9 cellular contexts compared by ENCODE assay signal in the genomic region with DNA sequence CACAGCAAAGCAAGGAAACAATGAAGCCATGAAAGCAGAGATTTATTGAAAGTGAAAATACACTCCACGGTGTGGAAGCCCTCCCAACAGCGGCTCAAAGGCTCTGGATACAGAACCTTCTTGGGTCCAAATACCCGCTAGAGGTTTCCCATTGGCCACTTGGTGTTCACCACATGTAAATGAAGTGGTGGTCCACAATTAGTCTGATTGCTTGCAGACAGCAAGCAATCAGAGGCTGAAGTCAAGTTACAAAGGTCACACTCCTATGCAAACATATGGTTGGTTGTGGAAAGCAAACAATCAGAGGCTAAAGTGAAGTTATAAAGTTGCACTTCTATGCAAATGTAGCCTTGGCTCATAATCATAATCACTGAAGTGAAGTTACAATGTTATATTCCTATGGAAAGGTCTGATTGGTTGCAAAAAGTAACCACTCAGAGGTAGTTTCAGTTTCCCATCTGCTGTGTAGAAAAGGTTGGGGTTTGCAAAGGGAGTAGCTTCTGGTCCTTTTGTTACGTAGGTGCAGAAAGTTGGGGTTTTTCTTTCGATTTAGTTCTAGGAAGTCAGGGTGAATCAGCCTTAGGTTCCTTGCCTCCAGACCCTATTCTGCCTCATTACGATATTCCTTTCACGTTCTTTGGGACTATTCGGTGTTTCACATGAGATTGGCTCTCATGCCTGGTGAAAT. TPM values are rescaled to one million over a fixed set of nuclear protein-coding genes. Genes with fewer than 3 reads are reported as not detected.
DNase-seq lines count a peak whose midpoint lies in the region; ATAC-seq and TF ChIP-seq lines count a peak whose summit lies in the region.
"Had no signal": no experiment of that assay in that cellular context is flagged by ENCODE, and none has a peak within 500 bp of the region (broad histone marks: within the 10 kb centered on the region; RNA-seq: fewer than 3 reads in every experiment).

No MANE protein-coding gene starts in this region.

- ATAC-seq in HG03342 (IDR thresholded peaks at IDR 0.05; ENCODE audit: unreplicated experiment), result peak; percentile 98
- ATAC-seq in activated T-cell treated with anti-CD3 and anti-CD28 coated beads, Interleukin-2, amount 50 U/mL, for 4 hours, result peak; percentile 95 to 96
- peak; percentile 94 for ATAC-seq in stimulated activated naive B cell treated with anti-CD40 and anti-IgM and Interleukin-4, amounts not matched to agents 10 μg/mL and 1 μg/mL and 100 μg/mL, for 72 hours (replicated peaks)

- H3K27me3 ChIP-seq in ascending aorta, result no peaks in the 10 kb centered on the region

- H3K4me3 Mint-ChIP-seq in activated T-cell treated with anti-CD3 and anti-CD28 coated beads, Interleukin-2, amount 50 U/mL, for 4 hours, result peak overlapping the region; percentile 65
- H3K4me3 Mint-ChIP-seq in stimulated activated naive B cell treated with anti-CD40 and anti-IgM and Interleukin-4, amounts not matched to agents 10 μg/mL and 1 μg/mL and 100 μg/mL, for 72 hours, result peak overlapping the region in 1 of 2 donors; percentile 50
- H3K4me3 Mint-ChIP-seq: brain had no signal

- intact Hi-C loops in ascending aorta (cut with DNase I), result no loop called here

- peak overlapping the region in 1 of 2 donors; percentile 17 for H3K4me3 ChIP-seq in ascending aorta

- H3K27ac Mint-ChIP-seq in stimulated activated naive B cell treated with anti-CD40 and anti-IgM and Interleukin-4, amounts not matched to agents 10 μg/mL and 1 μg/mL and 100 μg/mL, for 72 hours, result peak overlapping the region; percentile 56
- H3K27ac Mint-ChIP-seq: brain had no signal

- H3K4me1 Mint-ChIP-seq in activated T-cell treated with anti-CD3 and anti-CD28 coated beads, Interleukin-2, amount 50 U/mL, for 4 hours (ENCODE audit: low read depth), result peaks cover 18% of the 10 kb centered on the region
- H3K4me1 Mint-ChIP-seq in stimulated activated naive B cell treated with anti-CD40 and anti-IgM and Interleukin-4, amounts not matched to agents 10 μg/mL and 1 μg/mL and 100 μg/mL, for 72 hours, result peaks cover 0 to 2% of the 10 kb centered on the region in 2 donors
- H3K4me1 Mint-ChIP-seq: brain had no signal

- H3K9me3 ChIP-seq in ascending aorta, result no peaks in the 10 kb centered on the region

- H3K27me3 Mint-ChIP-seq in activated T-cell treated with anti-CD3 and anti-CD28 coated beads, Interleukin-2, amount 50 U/mL, for 4 hours (ENCODE audit: low read depth), result no peaks in the 10 kb centered on the region
- no peaks in the 10 kb centered on the region for H3K27me3 Mint-ChIP-seq in stimulated activated naive B cell treated with anti-CD40 and anti-IgM and Interleukin-4, amounts not matched to agents 10 μg/mL and 1 μg/mL and 100 μg/mL, for 72 hours
- H3K27me3 Mint-ChIP-seq: brain had no signal

- H3K9me3 Mint-ChIP-seq in activated T-cell treated with anti-CD3 and anti-CD28 coated beads, Interleukin-2, amount 50 U/mL, for 4 hours, result no peaks in the 10 kb centered on the region
- H3K9me3 Mint-ChIP-seq in stimulated activated naive B cell treated with anti-CD40 and anti-IgM and Interleukin-4, amounts not matched to agents 10 μg/mL and 1 μg/mL and 100 μg/mL, for 72 hours, result no peaks in the 10 kb centered on the region
- H3K9me3 Mint-ChIP-seq: brain had no signal

- H3K36me3 ChIP-seq in ascending aorta, result no peaks in the 10 kb centered on the region

- no peaks in the 10 kb centered on the region for H3K4me1 ChIP-seq in ascending aorta

- TF ChIP-seq CTCF in ascending aorta (IDR thresholded peaks at IDR 0.05), result no peak

- DNase-seq in CD1c-positive myeloid dendritic cell (ENCODE audit: extremely low spot score) (peak; percentile 53), GM19240 (ENCODE audit: insufficient read length, low spot score) (peak; percentile 10), ascending aorta (ENCODE audit: low spot score in 2 of 2) (no peak), SW 1271 (lab: John Stamatoyannopoulos, UW) (no peak), hypothalamus (lab: John Stamatoyannopoulos, UW) (no peak)
- no peak for DNase-seq in activated T-cell treated with anti-CD3 and anti-CD28 coated beads, Interleukin-2, amount 50 U/mL, for 4 hours
- DNase-seq in stimulated activated naive B cell treated with anti-CD40 and anti-IgM and Interleukin-4, amounts not matched to agents 10 μg/mL and 1 μg/mL and 100 μg/mL, for 72 hours, result no peak

- H3K36me3 Mint-ChIP-seq in activated T-cell treated with anti-CD3 and anti-CD28 coated beads, Interleukin-2, amount 50 U/mL, for 4 hours (ENCODE audit: insufficient read depth), result no peaks in the 10 kb centered on the region
- H3K36me3 Mint-ChIP-seq in stimulated activated naive B cell treated with anti-CD40 and anti-IgM and Interleukin-4, amounts not matched to agents 10 μg/mL and 1 μg/mL and 100 μg/mL, for 72 hours, result no peaks in the 10 kb centered on the region
- H3K36me3 Mint-ChIP-seq: brain had no signal

- no peak overlapping the region for H3K27ac ChIP-seq in ascending aorta

RNA-seq across cellular contexts. Expression of a gene that starts 36.8 kb away (rescaled TPM):
- total RNA-seq in activated T-cell treated with anti-CD3 and anti-CD28 coated beads, Interleukin-2, amount 50 U/mL, for 4 hours, result 10 to 100 TPM; 37.4 to 42.7 (median 42.3) TPM
- 2.3 TPM for total RNA-seq in ascending aorta

Comparison
In these comparisons a context has a peak if more than half of its experiments do, and no peak if none do; other contexts are left out.
1. DNase-seq: peak in CD1c-positive myeloid dendritic cell (single experiment) and GM19240 (single experiment); none in activated T-cell treated with anti-CD3 and anti-CD28 coated beads, Interleukin-2, amount 50 U/mL, for 4 hours (single experiment), stimulated activated naive B cell treated with anti-CD40 and anti-IgM and Interleukin-4, amounts not matched to agents 10 μg/mL and 1 μg/mL and 100 μg/mL, for 72 hours (single experiment), ascending aorta (0 of 2), SW 1271 (0 of 2) and hypothalamus (0 of 51).
2. RNA of a gene that starts 36.8 kb away (total RNA-seq): 37.4 to 42.7 TPM in activated T-cell treated with anti-CD3 and anti-CD28 coated beads, Interleukin-2, amount 50 U/mL, for 4 hours; 2.3 TPM in ascending aorta (single experiment); every median in the first group is over 10 times any median in the second.
3. Peak in every context shown above with its lines, with median percentiles within 50 percentile points of each other: ATAC-seq.